2 cellular contexts compared by ENCODE assay signal in the genomic region with DNA sequence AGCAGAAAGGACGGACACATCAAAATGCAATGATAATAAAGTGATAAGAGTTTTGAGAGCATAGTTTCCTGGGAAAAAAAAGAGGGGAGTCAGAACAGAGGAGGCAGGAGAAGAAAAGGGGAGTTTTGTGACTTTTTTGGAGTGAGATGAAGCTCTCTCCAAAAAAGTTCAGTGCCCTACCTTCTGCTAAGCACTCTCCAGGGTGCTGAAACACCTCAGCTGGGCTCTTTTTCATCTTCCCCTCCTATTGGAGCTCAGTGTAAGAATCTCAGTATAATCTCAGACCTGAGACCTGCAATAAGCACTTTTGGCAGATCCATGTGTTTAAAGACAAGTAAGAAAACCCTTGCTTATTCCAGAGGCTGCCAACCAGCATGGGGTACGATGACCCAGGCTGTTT.
TF ChIP-seq lines count a peak whose summit lies in the region.

No MANE protein-coding gene starts in this region.

TF ChIP-seq in SK-N-SH, 30 proteins besides CTCF, POLR2A, EP300 and RAD21:
- TF ChIP-seq ELF1 (IDR thresholded peaks at IDR 0.05): no peak
- peak; percentile 47; the same call in 1 of the 2 replicates for TF ChIP-seq REST (IDR thresholded peaks at IDR 0.05; ENCODE audit: low read depth, low read length)
TF ChIP-seq in SK-N-SH: peak in this region for 1.

TF ChIP-seq in SK-N-SH treated with all-trans-retinoic acid at 6 μM for 48 hours, 23 proteins besides CTCF, POLR2A, EP300 and RAD21:
- TF ChIP-seq ZC3H10 (CRISPR knock-in tag; IDR thresholded peaks at IDR 0.05) (no peak), PATZ1 (CRISPR knock-in tag; IDR thresholded peaks at IDR 0.05; ENCODE audit: borderline replicate concordance) (no peak), ISL1 (CRISPR knock-in tag; IDR thresholded peaks at IDR 0.05) (no peak), ZFP3 (CRISPR knock-in tag; IDR thresholded peaks at IDR 0.05) (no peak), ARNTL (CRISPR knock-in tag; IDR thresholded peaks at IDR 0.05; ENCODE audit: borderline replicate concordance, low read depth) (no peak), CSRNP3 (CRISPR knock-in tag; IDR thresholded peaks at IDR 0.05) (no peak), PPARA (CRISPR knock-in tag; IDR thresholded peaks at IDR 0.05; ENCODE audit: borderline replicate concordance) (no peak)
- TF ChIP-seq, protein P1, sequence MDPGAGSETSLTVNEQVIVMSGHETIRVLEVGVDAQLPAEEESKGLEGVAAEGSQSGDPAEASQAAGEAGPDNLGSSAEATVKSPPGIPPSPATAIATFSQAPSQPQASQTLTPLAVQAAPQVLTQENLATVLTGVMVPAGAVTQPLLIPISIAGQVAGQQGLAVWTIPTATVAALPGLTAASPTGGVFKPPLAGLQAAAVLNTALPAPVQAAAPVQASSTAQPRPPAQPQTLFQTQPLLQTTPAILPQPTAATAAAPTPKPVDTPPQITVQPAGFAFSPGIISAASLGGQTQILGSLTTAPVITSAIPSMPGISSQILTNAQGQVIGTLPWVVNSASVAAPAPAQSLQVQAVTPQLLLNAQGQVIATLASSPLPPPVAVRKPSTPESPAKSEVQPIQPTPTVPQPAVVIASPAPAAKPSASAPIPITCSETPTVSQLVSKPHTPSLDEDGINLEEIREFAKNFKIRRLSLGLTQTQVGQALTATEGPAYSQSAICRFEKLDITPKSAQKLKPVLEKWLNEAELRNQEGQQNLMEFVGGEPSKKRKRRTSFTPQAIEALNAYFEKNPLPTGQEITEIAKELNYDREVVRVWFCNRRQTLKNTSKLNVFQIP (CRISPR knock-in tag; IDR thresholded peaks at IDR 0.05; ENCODE audit: borderline replicate concordance, low read depth): no peak
